Comparison of ENCODE assay signal across 18 cellular contexts in the genomic region with DNA sequence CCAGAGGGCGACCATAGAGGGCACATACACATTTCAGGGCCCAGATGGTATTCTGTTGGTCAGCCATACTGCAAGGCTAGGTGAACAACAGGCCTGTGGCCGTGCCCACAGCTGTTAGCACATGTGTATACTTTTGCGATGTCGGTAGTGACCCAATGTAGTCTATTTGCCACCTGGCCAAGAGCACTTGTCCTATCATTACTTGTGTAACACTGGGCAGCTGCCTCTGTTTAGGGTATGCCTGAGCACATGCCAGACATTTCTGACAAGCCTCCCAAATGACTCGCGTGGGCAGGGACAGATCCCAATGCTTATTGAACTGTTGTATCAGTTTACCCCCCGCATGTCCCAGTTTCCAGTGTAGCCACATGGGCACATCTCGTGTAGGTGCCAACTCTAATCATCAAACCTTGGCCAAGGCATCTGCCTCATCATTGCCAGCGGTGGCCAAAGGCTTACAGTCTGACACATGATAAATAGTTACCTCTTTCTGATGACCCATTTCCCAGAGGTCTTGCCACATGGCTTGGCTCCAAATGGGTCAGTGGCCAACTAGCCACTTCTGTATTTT.
"Had no signal": no experiment of that assay in that cellular context is flagged by ENCODE, and none has a peak within 500 bp of the region (broad histone marks: within the 10 kb centered on the region; RNA-seq: fewer than 3 reads in every experiment).

No MANE protein-coding gene starts in this region.

- H3K4me2 ChIP-seq: hepatocyte had no signal

- H3K4me3 ChIP-seq: dorsolateral prefrontal cortex, hepatocyte, ovary, sigmoid colon, skin epidermis, spleen, testis, tibial artery had no signal

- H2AFZ ChIP-seq: hepatocyte had no signal

- DNase-seq: central memory CD4-positive, alpha-beta T cell; dorsolateral prefrontal cortex; effector CD4-positive, alpha-beta T cell; mesenchymal stem cell; midbrain; natural killer cell; occipital lobe; ovary; sigmoid colon; spleen; stimulated activated CD4-positive, alpha-beta T cell treated with anti-CD3 and anti-CD28 coated beads, Interleukin-4, amount 100 ng/mL, for 4 hours; stimulated activated naive CD8-positive, alpha-beta T cell treated with anti-CD3 and anti-CD28 coated beads, Interleukin-15, Interleukin-2, amounts not matched to agents 100 U/mL and 50 U/mL, for 24 hours; substantia nigra; testis; tibial artery had no signal

- H3K4me1 ChIP-seq: sigmoid colon, spleen, testis, tibial artery had no signal

- H3K9me3 ChIP-seq: ovary, testis had no signal

- H3K79me2 ChIP-seq: hepatocyte had no signal

- H3K27me3 ChIP-seq: hepatocyte, ovary, sigmoid colon, spleen, testis, tibial artery had no signal

- H3K36me3 ChIP-seq: ovary, sigmoid colon, spleen, tibial artery had no signal

- H3K27ac ChIP-seq: dorsolateral prefrontal cortex, hepatocyte, ovary, sigmoid colon, skin epidermis, spleen, testis, tibial artery had no signal

- ATAC-seq: natural killer cell; stimulated activated memory B cell treated with anti-CD40 and anti-IgM and Interleukin-4, amounts not matched to agents 10 μg/mL and 1 μg/mL and 100 μg/mL, for 72 hours; stimulated activated naive CD8-positive, alpha-beta T cell treated with anti-CD3 and anti-CD28 coated beads, Interleukin-15, Interleukin-2, amounts not matched to agents 100 U/mL and 50 U/mL, for 24 hours had no signal
